Comparison of ENCODE assay signal across 1 cellular context in the genomic region with DNA sequence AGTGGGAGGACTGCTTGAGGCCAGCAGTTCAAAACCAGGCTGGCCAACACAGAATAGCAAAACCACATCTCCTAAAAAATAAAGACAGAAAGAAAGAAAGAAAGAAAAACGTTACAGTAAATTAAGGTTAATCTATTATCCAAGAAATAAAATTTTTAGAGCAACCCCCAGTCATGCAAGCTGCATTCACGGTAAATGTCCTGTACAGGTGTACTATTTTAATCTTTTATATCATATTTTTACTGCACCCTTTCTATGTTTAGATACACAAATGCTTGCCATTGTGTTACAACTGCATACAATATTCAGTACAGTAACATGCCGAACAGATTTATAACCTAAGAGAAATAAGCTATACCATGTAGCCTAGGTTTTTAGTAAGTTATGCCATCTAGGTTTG.
TF ChIP-seq lines count a peak whose summit lies in the region.

No MANE protein-coding gene starts in this region.

TF ChIP-seq in GM12878, 131 proteins besides CTCF, POLR2A, EP300 and RAD21:
- TF ChIP-seq, protein P1, sequence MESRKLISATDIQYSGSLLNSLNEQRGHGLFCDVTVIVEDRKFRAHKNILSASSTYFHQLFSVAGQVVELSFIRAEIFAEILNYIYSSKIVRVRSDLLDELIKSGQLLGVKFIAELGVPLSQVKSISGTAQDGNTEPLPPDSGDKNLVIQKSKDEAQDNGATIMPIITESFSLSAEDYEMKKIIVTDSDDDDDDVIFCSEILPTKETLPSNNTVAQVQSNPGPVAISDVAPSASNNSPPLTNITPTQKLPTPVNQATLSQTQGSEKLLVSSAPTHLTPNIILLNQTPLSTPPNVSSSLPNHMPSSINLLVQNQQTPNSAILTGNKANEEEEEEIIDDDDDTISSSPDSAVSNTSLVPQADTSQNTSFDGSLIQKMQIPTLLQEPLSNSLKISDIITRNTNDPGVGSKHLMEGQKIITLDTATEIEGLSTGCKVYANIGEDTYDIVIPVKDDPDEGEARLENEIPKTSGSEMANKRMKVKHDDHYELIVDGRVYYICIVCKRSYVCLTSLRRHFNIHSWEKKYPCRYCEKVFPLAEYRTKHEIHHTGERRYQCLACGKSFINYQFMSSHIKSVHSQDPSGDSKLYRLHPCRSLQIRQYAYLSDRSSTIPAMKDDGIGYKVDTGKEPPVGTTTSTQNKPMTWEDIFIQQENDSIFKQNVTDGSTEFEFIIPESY (IDR thresholded peaks at IDR 0.05), result no peak
- no peak for TF ChIP-seq PML (IDR thresholded peaks at IDR 0.05; ENCODE audit: low read length)
- TF ChIP-seq YY1 (IDR thresholded peaks at IDR 0.05; ENCODE audit: low read depth, low read length), result no peak
- no peak for TF ChIP-seq EZH2 (IDR thresholded peaks at IDR 0.05; ENCODE audit: borderline replicate concordance, control insufficient read depth, low read depth, low read length)
- TF ChIP-seq, protein P2, sequence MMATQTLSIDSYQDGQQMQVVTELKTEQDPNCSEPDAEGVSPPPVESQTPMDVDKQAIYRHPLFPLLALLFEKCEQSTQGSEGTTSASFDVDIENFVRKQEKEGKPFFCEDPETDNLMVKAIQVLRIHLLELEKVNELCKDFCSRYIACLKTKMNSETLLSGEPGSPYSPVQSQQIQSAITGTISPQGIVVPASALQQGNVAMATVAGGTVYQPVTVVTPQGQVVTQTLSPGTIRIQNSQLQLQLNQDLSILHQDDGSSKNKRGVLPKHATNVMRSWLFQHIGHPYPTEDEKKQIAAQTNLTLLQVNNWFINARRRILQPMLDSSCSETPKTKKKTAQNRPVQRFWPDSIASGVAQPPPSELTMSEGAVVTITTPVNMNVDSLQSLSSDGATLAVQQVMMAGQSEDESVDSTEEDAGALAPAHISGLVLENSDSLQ (IDR thresholded peaks at IDR 0.05), result no peak
- no peak for TF ChIP-seq MTA3 (IDR thresholded peaks at IDR 0.05; ENCODE audit: borderline replicate concordance, low read length)
- no peak for TF ChIP-seq CEBPB (IDR thresholded peaks at IDR 0.05; ENCODE audit: borderline replicate concordance in 1 of 2, low read depth in 2 of 2, low read length in 2 of 2)
- no peak for TF ChIP-seq RCOR1 (conservative IDR thresholded peaks at IDR 0.05; ENCODE audit: low read depth, low read length)
- TF ChIP-seq TBL1XR1 (IDR thresholded peaks at IDR 0.05; ENCODE audit: low read depth, low read length), result no peak
- TF ChIP-seq, protein P3, sequence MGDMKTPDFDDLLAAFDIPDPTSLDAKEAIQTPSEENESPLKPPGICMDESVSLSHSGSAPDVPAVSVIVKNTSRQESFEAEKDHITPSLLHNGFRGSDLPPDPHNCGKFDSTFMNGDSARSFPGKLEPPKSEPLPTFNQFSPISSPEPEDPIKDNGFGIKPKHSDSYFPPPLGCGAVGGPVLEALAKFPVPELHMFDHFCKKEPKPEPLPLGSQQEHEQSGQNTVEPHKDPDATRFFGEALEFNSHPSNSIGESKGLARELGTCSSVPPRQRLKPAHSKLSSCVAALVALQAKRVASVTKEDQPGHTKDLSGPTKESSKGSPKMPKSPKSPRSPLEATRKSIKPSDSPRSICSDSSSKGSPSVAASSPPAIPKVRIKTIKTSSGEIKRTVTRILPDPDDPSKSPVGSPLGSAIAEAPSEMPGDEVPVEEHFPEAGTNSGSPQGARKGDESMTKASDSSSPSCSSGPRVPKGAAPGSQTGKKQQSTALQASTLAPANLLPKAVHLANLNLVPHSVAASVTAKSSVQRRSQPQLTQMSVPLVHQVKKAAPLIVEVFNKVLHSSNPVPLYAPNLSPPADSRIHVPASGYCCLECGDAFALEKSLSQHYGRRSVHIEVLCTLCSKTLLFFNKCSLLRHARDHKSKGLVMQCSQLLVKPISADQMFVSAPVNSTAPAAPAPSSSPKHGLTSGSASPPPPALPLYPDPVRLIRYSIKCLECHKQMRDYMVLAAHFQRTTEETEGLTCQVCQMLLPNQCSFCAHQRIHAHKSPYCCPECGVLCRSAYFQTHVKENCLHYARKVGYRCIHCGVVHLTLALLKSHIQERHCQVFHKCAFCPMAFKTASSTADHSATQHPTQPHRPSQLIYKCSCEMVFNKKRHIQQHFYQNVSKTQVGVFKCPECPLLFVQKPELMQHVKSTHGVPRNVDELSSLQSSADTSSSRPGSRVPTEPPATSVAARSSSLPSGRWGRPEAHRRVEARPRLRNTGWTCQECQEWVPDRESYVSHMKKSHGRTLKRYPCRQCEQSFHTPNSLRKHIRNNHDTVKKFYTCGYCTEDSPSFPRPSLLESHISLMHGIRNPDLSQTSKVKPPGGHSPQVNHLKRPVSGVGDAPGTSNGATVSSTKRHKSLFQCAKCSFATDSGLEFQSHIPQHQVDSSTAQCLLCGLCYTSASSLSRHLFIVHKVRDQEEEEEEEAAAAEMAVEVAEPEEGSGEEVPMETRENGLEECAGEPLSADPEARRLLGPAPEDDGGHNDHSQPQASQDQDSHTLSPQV (IDR thresholded peaks at IDR 0.05), result no peak
- TF ChIP-seq, protein P4, sequence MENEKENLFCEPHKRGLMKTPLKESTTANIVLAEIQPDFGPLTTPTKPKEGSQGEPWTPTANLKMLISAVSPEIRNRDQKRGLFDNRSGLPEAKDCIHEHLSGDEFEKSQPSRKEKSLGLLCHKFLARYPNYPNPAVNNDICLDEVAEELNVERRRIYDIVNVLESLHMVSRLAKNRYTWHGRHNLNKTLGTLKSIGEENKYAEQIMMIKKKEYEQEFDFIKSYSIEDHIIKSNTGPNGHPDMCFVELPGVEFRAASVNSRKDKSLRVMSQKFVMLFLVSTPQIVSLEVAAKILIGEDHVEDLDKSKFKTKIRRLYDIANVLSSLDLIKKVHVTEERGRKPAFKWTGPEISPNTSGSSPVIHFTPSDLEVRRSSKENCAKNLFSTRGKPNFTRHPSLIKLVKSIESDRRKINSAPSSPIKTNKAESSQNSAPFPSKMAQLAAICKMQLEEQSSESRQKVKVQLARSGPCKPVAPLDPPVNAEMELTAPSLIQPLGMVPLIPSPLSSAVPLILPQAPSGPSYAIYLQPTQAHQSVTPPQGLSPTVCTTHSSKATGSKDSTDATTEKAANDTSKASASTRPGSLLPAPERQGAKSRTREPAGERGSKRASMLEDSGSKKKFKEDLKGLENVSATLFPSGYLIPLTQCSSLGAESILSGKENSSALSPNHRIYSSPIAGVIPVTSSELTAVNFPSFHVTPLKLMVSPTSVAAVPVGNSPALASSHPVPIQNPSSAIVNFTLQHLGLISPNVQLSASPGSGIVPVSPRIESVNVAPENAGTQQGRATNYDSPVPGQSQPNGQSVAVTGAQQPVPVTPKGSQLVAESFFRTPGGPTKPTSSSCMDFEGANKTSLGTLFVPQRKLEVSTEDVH (IDR thresholded peaks at IDR 0.05; ENCODE audit: low read depth, partially characterized antibody), result no peak
- TF ChIP-seq POLR2AphosphoS5 (IDR thresholded peaks at IDR 0.05; ENCODE audit: low read length), result no peak
